Comparison of ENCODE assay signal across 8 cellular contexts in the genomic region with DNA sequence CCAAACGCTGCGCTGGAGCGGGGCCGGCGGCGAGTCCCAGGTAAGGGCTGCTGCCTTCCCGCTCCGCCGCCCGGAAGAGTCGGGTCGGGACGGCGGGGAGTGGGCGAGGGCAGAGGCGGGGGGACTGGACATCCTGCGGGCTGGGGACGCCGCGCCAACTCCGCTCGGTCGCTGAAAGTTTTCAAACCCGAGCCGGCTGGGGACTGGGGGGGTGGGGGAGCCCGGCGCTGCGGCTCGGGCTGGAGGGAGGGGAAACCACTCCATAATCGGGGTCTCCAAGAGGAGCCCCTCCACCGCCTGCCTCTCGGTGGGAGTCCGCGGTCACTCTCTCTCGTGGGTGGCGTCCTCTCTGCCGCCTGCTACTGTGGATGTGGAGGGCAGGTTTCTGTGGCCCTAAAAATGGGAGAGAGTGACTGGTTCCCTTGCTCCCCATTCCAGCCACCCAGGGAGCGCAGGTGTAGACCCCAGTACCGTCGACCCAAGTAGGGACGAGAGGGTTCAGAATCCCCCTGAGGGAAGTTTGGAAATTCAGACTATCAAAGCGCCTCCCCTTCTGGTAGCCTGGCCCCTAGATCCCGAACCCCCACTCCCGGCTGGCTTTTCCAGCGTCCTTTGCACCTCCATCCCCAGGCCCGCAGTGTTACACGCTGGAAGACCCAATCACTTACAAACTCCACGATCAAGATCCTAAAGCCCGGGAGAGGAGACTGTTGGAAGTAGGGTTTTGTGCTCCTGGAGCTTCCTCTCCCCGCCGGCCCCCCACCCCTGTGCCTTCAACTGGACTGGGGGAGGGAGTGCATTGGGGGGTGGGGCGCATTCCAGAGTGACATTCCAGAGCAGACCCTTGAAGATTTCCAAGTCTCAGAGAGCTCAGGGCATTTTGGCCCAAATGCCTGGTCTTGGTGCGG. TPM values are rescaled to one million over a fixed set of nuclear protein-coding genes. Genes with fewer than 3 reads are reported as not detected.
DNase-seq lines count a peak whose midpoint lies in the region; ATAC-seq and TF ChIP-seq lines count a peak whose summit lies in the region.

No MANE protein-coding gene starts in this region.

- H3K27me3 ChIP-seq in GM23248 (replicated peaks; ENCODE audit: insufficient read depth) = peaks cover 8% of the 10 kb centered on the region; the same call in 1 of the 2 replicates

- 6 to 9% methylated on average over 31 to 47 of the region's 53 CpGs for WGBS in GM23248 (ENCODE audit: low coverage in 1 of 2, low lambda C conversion rate in 2 of 2, missing lambda C conversion rate in 2 of 2), 2 experiments

- no peak for TF ChIP-seq CTCF in natural killer cell (IDR thresholded peaks at IDR 0.05)
- TF ChIP-seq CTCF in endothelial cell (IDR thresholded peaks at IDR 0.05; ENCODE audit: unreplicated experiment) = no peak
- no peak for TF ChIP-seq CTCF in nephron progenitor cell (IDR thresholded peaks at IDR 0.05)

- ATAC-seq in natural killer cell (no peak), HG02973 (IDR thresholded peaks at IDR 0.05; ENCODE audit: unreplicated experiment) (no peak), GM18505 (IDR thresholded peaks at IDR 0.05; ENCODE audit: unreplicated experiment) (no peak)
- ATAC-seq in natural killer cell treated with Interleukin-12 subunit alpha and Interleukin-12 subunit beta and Interleukin-15 and Interleukin-18, amount 100 ng/mL, for 72 hours = no peak

- H3K4me3 ChIP-seq in GM23248 = no peak overlapping the region

- peaks cover 16 to 39% of the 10 kb centered on the region in 2 donors for H3K27me3 Mint-ChIP-seq in natural killer cell (ENCODE audit: low read depth in 2 of 2)
- H3K27me3 Mint-ChIP-seq in natural killer cell treated with Interleukin-12 subunit alpha and Interleukin-12 subunit beta and Interleukin-15 and Interleukin-18, amount 100 ng/mL, for 72 hours = peaks cover 10 to 20% of the 10 kb centered on the region in 2 donors
- peaks cover 12% of the 10 kb centered on the region for H3K27me3 Mint-ChIP-seq in endothelial cell (ENCODE audit: unreplicated experiment)
- H3K27me3 Mint-ChIP-seq in nephron progenitor cell (ENCODE audit: low read depth, poor library complexity) = peaks cover 6% of the 10 kb centered on the region

- no peak for TF ChIP-seq POLR2A in GM18505 (IDR thresholded peaks at IDR 0.05; ENCODE audit: borderline replicate concordance, extremely low read depth, insufficient read depth, insufficient read length)

- in situ Hi-C loops in GM23248 (cut with MboI) = no loop called here

- no peaks in the 10 kb centered on the region for H3F3A ChIP-seq in GM23248 (ENCODE audit: insufficient read depth)

- intact Hi-C loops in natural killer cell (cut with micrococcal nuclease) = no loop called here

- H3K36me3 Mint-ChIP-seq in natural killer cell (no peaks in the 10 kb centered on the region), endothelial cell (ENCODE audit: low read depth, unreplicated experiment) (no peaks in the 10 kb centered on the region), nephron progenitor cell (ENCODE audit: low read depth) (peaks cover 27% of the 10 kb centered on the region)
- peaks cover 9% of the 10 kb centered on the region for H3K36me3 Mint-ChIP-seq in natural killer cell treated with Interleukin-12 subunit alpha and Interleukin-12 subunit beta and Interleukin-15 and Interleukin-18, amount 100 ng/mL, for 72 hours

- DNase-seq in natural killer cell (no peak), endothelial cell (ENCODE audit: low spot score) (no peak), nephron progenitor cell (peak; percentile 62), GM23248 (no peak), glomerular visceral epithelial cell (ENCODE audit: extremely low spot score) (no peak)
- no peak for DNase-seq in natural killer cell treated with Interleukin-12 subunit alpha and Interleukin-12 subunit beta and Interleukin-15 and Interleukin-18, amount 100 ng/mL, for 72 hours (ENCODE audit: low spot score)

- H3K4me3 Mint-ChIP-seq in natural killer cell (peak overlapping the region; percentile 47), endothelial cell (ENCODE audit: unreplicated experiment) (peak overlapping the region; percentile 83), nephron progenitor cell (peak overlapping the region; percentile 91)
- no peak overlapping the region for H3K4me3 Mint-ChIP-seq in natural killer cell treated with Interleukin-12 subunit alpha and Interleukin-12 subunit beta and Interleukin-15 and Interleukin-18, amount 100 ng/mL, for 72 hours

- no peak overlapping the region for H3K27ac ChIP-seq in GM23248

- H3K4me1 ChIP-seq in GM23248 (ENCODE audit: insufficient read depth) = 0 out of 2 replicates have a peak, but pooled peaks cover 7% of the 10 kb centered on the region

- no peak overlapping the region for H3K4me2 ChIP-seq in GM23248 (ENCODE audit: unreplicated experiment)

- H3K9ac ChIP-seq in GM23248 = no peak overlapping the region

- H3K79me2 ChIP-seq in GM23248 (ENCODE audit: insufficient read depth) = no peaks in the 10 kb centered on the region

- H3K27ac Mint-ChIP-seq in natural killer cell (no peak overlapping the region), endothelial cell (ENCODE audit: unreplicated experiment) (no peak overlapping the region), nephron progenitor cell (peak overlapping the region; percentile 29)
- H3K27ac Mint-ChIP-seq in natural killer cell treated with Interleukin-12 subunit alpha and Interleukin-12 subunit beta and Interleukin-15 and Interleukin-18, amount 100 ng/mL, for 72 hours = no peak overlapping the region

- H3K36me3 ChIP-seq in GM23248 (ENCODE audit: low read depth) = no peaks in the 10 kb centered on the region

- no peaks in the 10 kb centered on the region for H4K20me1 ChIP-seq in GM23248 (ENCODE audit: insufficient read depth)

- no peak overlapping the region for H2AFZ ChIP-seq in GM23248

- no peaks in the 10 kb centered on the region for H3K9me2 ChIP-seq in GM23248 (ENCODE audit: insufficient read depth)

- H3K9me3 ChIP-seq in GM23248 (ENCODE audit: low read depth) = no peaks in the 10 kb centered on the region

- H3K9me3 Mint-ChIP-seq in natural killer cell = no peaks in the 10 kb centered on the region
- no peaks in the 10 kb centered on the region for H3K9me3 Mint-ChIP-seq in natural killer cell treated with Interleukin-12 subunit alpha and Interleukin-12 subunit beta and Interleukin-15 and Interleukin-18, amount 100 ng/mL, for 72 hours
- H3K9me3 Mint-ChIP-seq in endothelial cell (ENCODE audit: unreplicated experiment) = no peaks in the 10 kb centered on the region
- peaks cover 13% of the 10 kb centered on the region for H3K9me3 Mint-ChIP-seq in nephron progenitor cell

- H3K4me1 Mint-ChIP-seq in natural killer cell (peaks cover 7 to 11% of the 10 kb centered on the region in 2 donors), endothelial cell (ENCODE audit: unreplicated experiment) (peaks cover 15% of the 10 kb centered on the region), nephron progenitor cell (peaks cover 62% of the 10 kb centered on the region)
- peaks cover 0 to 2% of the 10 kb centered on the region in 2 donors for H3K4me1 Mint-ChIP-seq in natural killer cell treated with Interleukin-12 subunit alpha and Interleukin-12 subunit beta and Interleukin-15 and Interleukin-18, amount 100 ng/mL, for 72 hours (ENCODE audit: low read depth in 2 of 2)

RNA-seq across cellular contexts. Expression of gene GPRC5C, which starts 0.8 kb away (rescaled TPM):
- total RNA-seq in natural killer cell (under 1 TPM; 0.26 to 0.60 (median 0.29) TPM), endothelial cell (ENCODE audit: unreplicated experiment) (24.7 TPM)
- under 1 TPM in 1 of 2 donors, not detected in 1; 0.25 TPM for total RNA-seq in natural killer cell treated with Interleukin-12 subunit alpha and Interleukin-12 subunit beta and Interleukin-15 and Interleukin-18, amount 100 ng/mL, for 72 hours
- 0.25 and 2.7 TPM in 2 replicates for total RNA-seq in GM23248 (2014; rRNA removed; shearing (Covaris generic))
- polyA plus RNA-seq in GM23248 (2016; fragmentation: Nextera tagmentation; extraction: Ambion mirVana) = 0.95 and 1.6 TPM in 2 replicates

RNA-seq across cellular contexts. Expression of gene CD300A, which starts 33.7 kb away (rescaled TPM):
- 100 to 1,000 TPM; 287 to 370 (median 295) TPM for total RNA-seq in natural killer cell
- total RNA-seq in natural killer cell treated with Interleukin-12 subunit alpha and Interleukin-12 subunit beta and Interleukin-15 and Interleukin-18, amount 100 ng/mL, for 72 hours = 10 to 100 TPM; 17.6 to 43.7 TPM
- total RNA-seq in endothelial cell (ENCODE audit: unreplicated experiment) = not detected
- total RNA-seq in GM23248 (2014; rRNA removed; shearing (Covaris generic)) = not detected in 2 replicates
- not detected in 2 replicates for polyA plus RNA-seq in GM23248 (2016; fragmentation: Nextera tagmentation; extraction: Ambion mirVana)

Comparison
In these comparisons a context has a peak if more than half of its experiments do, and no peak if none do; other contexts are left out.
1. RNA of gene CD300A, which starts 33.7 kb away (total RNA-seq): 287 to 370 TPM in natural killer cell and 17.6 to 43.7 TPM in natural killer cell treated with Interleukin-12 subunit alpha and Interleukin-12 subunit beta and Interleukin-15 and Interleukin-18, amount 100 ng/mL, for 72 hours; not detected in endothelial cell (single experiment) and not detected in GM23248; every median in the first group is over 10 times any median in the second.